ENCODE assay signal across 22 cellular contexts in the genomic region with DNA sequence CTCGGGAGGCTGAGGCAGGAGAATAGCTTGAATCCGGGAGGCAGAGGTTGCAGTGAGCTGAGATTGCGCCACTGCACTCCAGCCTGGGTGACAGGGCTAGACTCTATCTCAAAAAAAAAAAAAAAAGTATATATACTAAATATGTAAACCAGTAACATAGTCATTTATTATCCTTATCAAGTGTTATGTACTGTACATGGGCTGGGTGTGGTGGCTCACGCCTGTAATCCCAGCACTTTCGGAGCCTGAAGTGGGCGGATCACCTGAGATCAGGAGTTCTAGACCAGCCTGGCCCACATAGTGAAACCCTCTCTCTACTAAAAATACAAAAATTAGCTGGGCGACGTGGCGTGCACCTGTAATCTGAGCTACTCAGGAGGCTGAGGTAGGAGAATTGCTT. TPM values are rescaled to one million over a fixed set of nuclear protein-coding genes. Genes with fewer than 3 reads are reported as not detected.
"Had no signal": no experiment of that assay in that cellular context is flagged by ENCODE, and none has a peak within 500 bp of the region (broad histone marks: within the 10 kb centered on the region; RNA-seq: fewer than 3 reads in every experiment).

No MANE protein-coding gene starts in this region.

RNA-seq across cellular contexts. Expression of a gene that starts 18.2 kb away (rescaled TPM):
- total RNA-seq: activated CD4-positive, alpha-beta memory T cell treated with anti-CD3 and anti-CD28 coated beads for 36 hours; activated CD4-positive, alpha-beta T cell treated with anti-CD3 and anti-CD28 coated beads for 36 hours; activated CD4-positive, alpha-beta T cell treated with anti-CD3 and anti-CD28 coated beads, Interleukin-2, amount 10 ng/mL, durations not matched to agents 24 days and 14 days; activated CD8-positive, alpha-beta memory T cell treated with anti-CD3 and anti-CD28 coated beads for 36 hours; activated CD8-positive, alpha-beta memory T cell treated with anti-CD3 and anti-CD28 coated beads, Interleukin-2, amount 10 ng/mL, durations not matched to agents 7 days and 5 days; activated CD8-positive, alpha-beta T cell treated with anti-CD3 and anti-CD28 coated beads, Interleukin-2, amount 10 ng/mL, durations not matched to agents 7 days and 5 days; activated naive CD4-positive, alpha-beta T cell treated with anti-CD3 and anti-CD28 coated beads for 36 hours; activated naive CD8-positive, alpha-beta T cell treated with anti-CD3 and anti-CD28 coated beads for 36 hours; activated T-helper 1 cell treated with anti-CD3 and anti-CD28 coated beads, Interleukin-12 subunit alpha, Interleukin-12 subunit beta, Interleukin-2, Interleukin-4 antibody, amounts not matched to agents 30 ng/mL and 10 ng/mL and 1 ng/mL, durations not matched to agents 14 hours and 24 hours and 36 hours; activated T-helper 2 cell treated with anti-CD3 and anti-CD28 coated beads, Interferon-gamma antibody, Interleukin-2, Interleukin-4, amounts not matched to agents 10 μg/mL and 5 μg/mL and 100 μg/mL, durations not matched to agents 14 hours and 24 hours and 36 hours; adrenal gland; aorta; body of pancreas; chondrocyte; dermis microvascular lymphatic vessel endothelial cell; endothelial cell of umbilical vein; esophagus squamous epithelium; fibroblast of lung; fibroblast of villous mesenchyme; gastroesophageal sphincter; glomerular endothelial cell; T-helper 17 cell had no signal
